8 cellular contexts compared by ENCODE assay signal in genomic region chr12:99043319-99043914, GRCh38.
A peak's percentile ranks its signal among the peaks of the same experiment; 100 is the strongest.
DNase-seq lines count a peak whose midpoint lies in the region; ATAC-seq and TF ChIP-seq lines count a peak whose summit lies in the region.

No MANE protein-coding gene starts in this region.

- H3K23ac ChIP-seq in H9 (ENCODE audit: insufficient read length, low read depth, low read length) = no peak overlapping the region

- H3K27ac ChIP-seq in H9 (ENCODE audit: insufficient read length, low read depth, low read length) = no peak overlapping the region
- H3K27ac ChIP-seq in left lung = no peak overlapping the region

- H3K9me3 Mint-ChIP-seq in H9 = peaks cover 8 to 16% of the 10 kb centered on the region in 2 experiments
- peaks cover 3% of the 10 kb centered on the region for H3K9me3 Mint-ChIP-seq in T-helper 2 cell treated with Interferon-gamma antibody and Interleukin-4, amounts not matched to agents 5 μg/mL and 100 μg/mL, for 36 hours

- H2BK12ac ChIP-seq in H9 (ENCODE audit: insufficient read length, low read depth, low read length) = no peak overlapping the region

- peaks cover 4 to 16% (median 4%) of the 10 kb centered on the region in 3 experiments; a peak in 5 of 7 replicates for H3K36me3 Mint-ChIP-seq in H9 (ENCODE audit: insufficient read depth in 1 of 3, low read depth in 3 of 3)
- no peaks in the 10 kb centered on the region for H3K36me3 Mint-ChIP-seq in T-helper 2 cell treated with Interferon-gamma antibody and Interleukin-4, amounts not matched to agents 5 μg/mL and 100 μg/mL, for 36 hours (ENCODE audit: low read depth)

- no peak overlapping the region for H4K8ac ChIP-seq in H9 (replicated peaks; ENCODE audit: insufficient read length, low read depth, low read length)

- H3K23me2 ChIP-seq in H9 (ENCODE audit: insufficient read length, low read depth, low read length, poor library complexity, severe bottlenecking) = no peaks in the 10 kb centered on the region

- no peak overlapping the region for H3K4me2 ChIP-seq in H9 (ENCODE audit: insufficient read depth, insufficient read length, low read length)

- H2BK15ac ChIP-seq in H9 (ENCODE audit: low read depth, low read length) = no peak overlapping the region

- peaks cover 4 to 5% of the 10 kb centered on the region in 2 experiments for H3K4me1 Mint-ChIP-seq in H9
- H3K4me1 Mint-ChIP-seq in T-helper 2 cell treated with Interferon-gamma antibody and Interleukin-4, amounts not matched to agents 5 μg/mL and 100 μg/mL, for 36 hours (ENCODE audit: low read depth) = no peaks in the 10 kb centered on the region

- intact Hi-C loops in left lung (cut with DNase I) = no loop called here

- no peak overlapping the region for H3K56ac ChIP-seq in H9 (ENCODE audit: insufficient read length, low read depth, low read length)

- no peak overlapping the region for H2BK20ac ChIP-seq in H9 (ENCODE audit: low read depth, low read length, poor library complexity, severe bottlenecking)

- H3K27ac Mint-ChIP-seq in H9 = no peak overlapping the region
- no peak overlapping the region for H3K27ac Mint-ChIP-seq in T-helper 2 cell treated with Interferon-gamma antibody and Interleukin-4, amounts not matched to agents 5 μg/mL and 100 μg/mL, for 36 hours

- no peaks in the 10 kb centered on the region for H4K20me1 ChIP-seq in H9 (ENCODE audit: control insufficient read depth, insufficient read depth, insufficient read length)

- no peak overlapping the region for H4K5ac ChIP-seq in H9 (ENCODE audit: insufficient read length, low read depth, low read length)

- H2BK120ac ChIP-seq in H9 (ENCODE audit: low read depth, low read length, poor library complexity, severe bottlenecking) = no peak overlapping the region

- H2BK5ac ChIP-seq in H9 (ENCODE audit: insufficient read length, low read length) = no peak overlapping the region

- TF ChIP-seq CTCF in H9 (conservative IDR thresholded peaks at IDR 0.05) (peak; percentile 97), left lung (IDR thresholded peaks at IDR 0.05) (peak; percentile 74 to 89)

- no peak overlapping the region for H3K4ac ChIP-seq in H9 (ENCODE audit: low read depth, low read length)

- H3K18ac ChIP-seq in H9 (ENCODE audit: insufficient read length, low read depth, low read length) = no peak overlapping the region

- no peaks in the 10 kb centered on the region for H3K79me1 ChIP-seq in H9 (ENCODE audit: insufficient read depth, low read depth, low read length, poor library complexity, severe bottlenecking)

- no peak overlapping the region for H3K4me3 Mint-ChIP-seq in H9
- H3K4me3 Mint-ChIP-seq in T-helper 2 cell treated with Interferon-gamma antibody and Interleukin-4, amounts not matched to agents 5 μg/mL and 100 μg/mL, for 36 hours = no peak overlapping the region

- H3K79me2 ChIP-seq in H9 (ENCODE audit: insufficient read depth, low read length) = no peaks in the 10 kb centered on the region

- H3K14ac ChIP-seq in H9 (ENCODE audit: insufficient read depth, low read length) = no peak overlapping the region

- DNase-seq in ELR (ENCODE audit: low read depth) (peak; percentile 57), H9 (peak; percentile 71), NCI-H128 (lab: John Stamatoyannopoulos, UW; ENCODE audit: unreplicated experiment) (peak; percentile 37), cerebellar cortex (ENCODE audit: low spot score) (peak; percentile 86), left lung (peak; percentile 43 to 64), GF-D8 (lab: John Stamatoyannopoulos, UW) (no peak)
- peak; percentile 16 for DNase-seq in T-helper 2 cell treated with Interferon-gamma antibody and Interleukin-4, amounts not matched to agents 5 μg/mL and 100 μg/mL, for 36 hours (ENCODE audit: low spot score)
- DNase-seq in stimulated activated CD4-positive, alpha-beta T cell treated with anti-CD3 and anti-CD28 coated beads, TNF-alpha, amount 100 ng/mL, for 4 hours (ENCODE audit: low read depth in 3 of 3) = peak in 2 of 3 experiments; percentile 3 to 25

- no CpG with 5 or more reads among the region's 2 CpGs for WGBS in H9 (ENCODE audit: extremely low coverage, insufficient read length, low lambda C conversion rate)

- ATAC-seq in left lung = peak; percentile 86

- H3K9me3 ChIP-seq in H9 (ENCODE audit: control insufficient read depth, low read depth, low read length) (no peaks in the 10 kb centered on the region), left lung (peaks cover 0 to 11% of the 10 kb centered on the region in 2 donors)

- H3K9ac ChIP-seq in H9 (ENCODE audit: extremely low read depth, insufficient read length, low read length) = no peak overlapping the region

- no peaks in the 10 kb centered on the region; the same call in 1 of the 2 replicates for H3K27me3 Mint-ChIP-seq in H9 (ENCODE audit: low read depth)
- H3K27me3 Mint-ChIP-seq in T-helper 2 cell treated with Interferon-gamma antibody and Interleukin-4, amounts not matched to agents 5 μg/mL and 100 μg/mL, for 36 hours (ENCODE audit: low read depth) = no peaks in the 10 kb centered on the region

- H2AK5ac ChIP-seq in H9 (ENCODE audit: insufficient read length, low read length) = no peak overlapping the region

- H3K27me3 ChIP-seq in H9 (ENCODE audit: insufficient read depth, low read length) (no peaks in the 10 kb centered on the region), left lung (no peaks in the 10 kb centered on the region)

- no peak overlapping the region for H3K4me3 ChIP-seq in left lung

- no peak overlapping the region for H3T11ph ChIP-seq in H9 (ENCODE audit: low read length)

- no peak overlapping the region for H4K91ac ChIP-seq in H9 (ENCODE audit: insufficient read length, low read depth, low read length)

- H3K36me3 ChIP-seq in left lung = no peaks in the 10 kb centered on the region

- H2AFZ ChIP-seq in H9 (ENCODE audit: low read length) = no peak overlapping the region

- H3K4me1 ChIP-seq in H9 (ENCODE audit: insufficient read depth, low read length) = no peaks in the 10 kb centered on the region
- H3K4me1 ChIP-seq in left lung = no peaks in the 10 kb centered on the region
